Comparison of ENCODE assay signal across 1 cellular context in the genomic region with DNA sequence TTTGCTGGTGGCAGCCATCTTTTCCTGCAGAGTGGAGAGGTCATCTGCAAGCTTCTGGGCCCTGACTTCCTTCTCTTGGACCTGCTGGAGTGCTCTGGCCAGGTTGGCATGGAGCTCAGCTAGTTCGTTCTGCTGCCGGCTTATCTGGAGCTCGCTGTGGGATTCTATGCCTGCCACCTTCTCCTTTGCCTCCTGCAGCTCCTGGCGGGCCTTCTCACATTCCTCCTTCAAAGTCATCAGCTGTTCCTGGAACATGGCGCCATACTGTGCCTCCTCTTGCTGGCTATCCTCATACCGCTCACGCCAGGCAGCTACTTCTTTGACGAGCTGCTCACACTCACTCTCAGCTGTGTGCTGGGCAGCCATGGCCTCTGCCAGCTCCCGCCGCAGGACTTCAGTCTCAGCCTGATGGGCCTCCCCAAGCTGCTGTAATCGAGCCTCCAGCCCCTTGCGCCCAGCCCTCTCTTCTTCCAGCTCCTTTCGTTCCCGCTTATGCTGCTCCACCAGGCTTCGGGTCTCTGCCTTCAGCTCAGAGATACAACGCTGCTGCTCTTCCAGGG.
TF ChIP-seq lines count a peak whose summit lies in the region.

No MANE protein-coding gene starts in this region.

TF ChIP-seq in HCT116, 20 proteins besides CTCF, POLR2A, EP300 and RAD21:
- TF ChIP-seq EZH2 (IDR thresholded peaks at IDR 0.05) (no peak), CBX3 (IDR thresholded peaks at IDR 0.05; ENCODE audit: low read depth) (no peak), ZFX (IDR thresholded peaks at IDR 0.05) (no peak), EZH2phosphoT487 (IDR thresholded peaks at IDR 0.05; ENCODE audit: borderline replicate concordance) (no peak), TCF7L2 (IDR thresholded peaks at IDR 0.05; ENCODE audit: borderline replicate concordance, extremely low read depth, insufficient read depth, insufficient read length) (no peak), CEBPB (IDR thresholded peaks at IDR 0.05; ENCODE audit: low read depth) (no peak)
- TF ChIP-seq, protein P1, sequence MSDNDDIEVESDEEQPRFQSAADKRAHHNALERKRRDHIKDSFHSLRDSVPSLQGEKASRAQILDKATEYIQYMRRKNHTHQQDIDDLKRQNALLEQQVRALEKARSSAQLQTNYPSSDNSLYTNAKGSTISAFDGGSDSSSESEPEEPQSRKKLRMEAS (IDR thresholded peaks at IDR 0.05), result no peak
